ENCODE assay signal across 8 cellular contexts in the genomic region with DNA sequence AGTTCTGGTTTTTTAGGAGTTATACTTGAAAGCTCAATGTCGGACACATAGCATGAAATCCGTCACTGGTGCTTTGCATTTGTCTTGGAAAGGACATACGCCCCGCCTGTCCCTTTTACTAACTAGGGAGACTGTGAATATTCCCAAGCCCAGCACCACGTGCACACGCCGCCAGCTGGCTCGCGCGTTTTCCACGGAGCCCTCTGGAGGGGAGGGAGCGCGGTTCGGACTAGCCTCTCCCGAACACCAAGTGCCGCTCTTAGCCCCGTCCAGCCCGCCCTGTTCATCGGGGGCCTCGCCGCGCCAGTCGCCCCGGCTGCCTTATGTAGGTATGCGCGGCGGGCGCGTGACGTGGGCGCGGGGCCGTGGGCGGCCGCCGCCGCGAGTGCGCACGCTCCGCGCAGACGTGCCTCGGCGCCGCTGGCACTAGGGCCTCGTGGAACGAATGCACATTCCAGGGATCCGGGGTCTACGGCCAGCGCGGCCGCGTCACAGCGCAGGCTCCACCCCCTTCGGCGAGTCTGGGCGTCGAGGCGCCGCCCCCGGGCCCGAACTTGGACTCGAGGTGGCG. TPM values are rescaled to one million over a fixed set of nuclear protein-coding genes. Genes with fewer than 3 reads are reported as not detected.
DNase-seq lines count a peak whose midpoint lies in the region; ATAC-seq and TF ChIP-seq lines count a peak whose summit lies in the region.

No MANE protein-coding gene starts in this region.

- 0 to 1% (median 0%) methylated on average over 34 to 65 of the region's 65 CpGs for WGBS in spleen, 5 donors

- no peaks in the 10 kb centered on the region for H3K9me3 ChIP-seq in spleen

- peaks cover 30 to 69% (median 59%) of the 10 kb centered on the region in 6 donors for H3K4me1 ChIP-seq in spleen

- H3K4me3 ChIP-seq in AG09309 (ENCODE audit: control insufficient read depth, low read depth, low read length) = peak overlapping the region; percentile 59
- peak overlapping the region; percentile 35 to 55 for H3K4me3 ChIP-seq in cardiac fibroblast (replicated peaks in 1 of 2; ENCODE audit: low read depth in 2 of 2, low read length in 2 of 2)
- peak overlapping the region; percentile 40 to 89 (median 51) for H3K4me3 ChIP-seq in spleen

- intact Hi-C loops in spleen (cut with DNase I; ENCODE audit: low total_unique reads) = loop anchor here (5.0 kb wide), 1 partner anchor 112 kb away; no protein-coding TSS in a partner anchor

- peak overlapping the region; percentile 97 to 100 (median 99) for H3K27ac ChIP-seq in spleen

- H3K36me3 ChIP-seq in spleen = peaks cover 0 to 28% (median 9%) of the 10 kb centered on the region in 6 donors

- peak; percentile 45 for ATAC-seq in GM19023 (IDR thresholded peaks at IDR 0.05; ENCODE audit: unreplicated experiment)
- peak; percentile 38 for ATAC-seq in HG03175 (IDR thresholded peaks at IDR 0.05; ENCODE audit: unreplicated experiment)

- DNase-seq in AG09309 (ENCODE audit: low read depth) (no peak), NCI-H345 treated with DMSO at 0.1 percent for 48 hours (lab: John Stamatoyannopoulos, UW; ENCODE audit: unreplicated experiment) (peak; percentile 89), cardiac fibroblast (ENCODE audit: low read depth in 2 of 2) (peak; percentile 93 to 98), inferior parietal cortex (ENCODE audit: extremely low spot score) (peak; percentile 86), spleen (peak; percentile 98)
- peak; percentile 73 to 80 (median 75) for DNase-seq in activated CD4-positive, CD25-positive, alpha-beta regulatory T cell (lab: John Stamatoyannopoulos, UW)

- no peaks in the 10 kb centered on the region for H3K27me3 ChIP-seq in spleen (replicated peaks in 1 of 7)

- TF ChIP-seq CTCF in AG09309 (IDR thresholded peaks at IDR 0.05; ENCODE audit: control insufficient read depth, insufficient read depth, low read depth, low read length, missing control alignments) = no peak
- TF ChIP-seq CTCF in cardiac fibroblast (IDR thresholded peaks at IDR 0.05; ENCODE audit: low read depth, low read length) = no peak
- TF ChIP-seq CTCF in spleen (IDR thresholded peaks at IDR 0.05 in 8 of 11, conservative IDR thresholded peaks at IDR 0.05 in 3 of 11) = peak in 1 of 11 experiments; percentile 16

- peak; percentile 86 to 97 (median 96) for TF ChIP-seq POLR2A in spleen (IDR thresholded peaks at IDR 0.05)

RNA-seq across cellular contexts. Expression of a gene that starts 0.7 kb away (rescaled TPM):
- 100 to 1,000 TPM in 1 of 7 donors, 10 to 100 TPM in 6; 57.2 to 109 (median 63.5) TPM for total RNA-seq in spleen
- 10 to 100 TPM; 39.1 to 55.5 (median 48.8) TPM for polyA plus RNA-seq in spleen
